ENCODE assay signal across 32 cellular contexts in the genomic region with DNA sequence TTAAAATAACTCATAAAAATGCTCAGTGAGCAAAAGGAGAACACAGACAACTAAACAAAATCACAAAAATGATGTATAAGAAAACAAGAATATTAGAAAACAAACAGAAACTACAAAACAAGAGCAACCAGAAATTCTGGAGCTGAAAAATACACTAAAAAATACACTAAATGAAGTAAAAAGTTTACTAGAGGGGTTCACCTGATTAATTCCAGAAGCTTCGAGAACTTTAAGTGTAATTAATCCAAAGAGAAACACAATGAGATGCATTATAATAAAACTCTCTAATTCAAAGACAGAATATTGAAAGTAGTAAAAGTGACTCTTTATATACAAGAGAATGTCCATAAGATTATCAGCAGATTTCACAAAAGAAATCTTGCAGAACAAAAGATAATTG.
"Had no signal": no experiment of that assay in that cellular context is flagged by ENCODE, and none has a peak within 500 bp of the region (broad histone marks: within the 10 kb centered on the region; RNA-seq: fewer than 3 reads in every experiment).

No MANE protein-coding gene starts in this region.

- H3K9me3 ChIP-seq: adrenal gland had no signal

- H3K4me1 ChIP-seq: adrenal gland, body of pancreas, breast epithelium had no signal

- FAIRE-seq: TTC549 had no signal

- H3K36me3 ChIP-seq: adrenal gland, brain microvascular endothelial cell, breast epithelium had no signal

- H3K4me3 ChIP-seq: adrenal gland, body of pancreas, breast epithelium had no signal

- DNase-seq: activated B cell treated with CpG ODN at 0.5 μM for 24 hours; activated CD4-positive, alpha-beta memory T cell treated with anti-CD3 and anti-CD28 coated beads for 36 hours; activated CD4-positive, alpha-beta T cell treated with anti-CD3 and anti-CD28 coated beads for 4 hours; activated CD4-positive, alpha-beta T cell treated with anti-CD3 and anti-CD28 coated beads, Interleukin-2, amount 10 ng/mL, durations not matched to agents 24 days and 14 days; activated CD4-positive, alpha-beta T cell treated with anti-CD3 and anti-CD28 coated beads, Interleukin-2, amount 50 U/mL, for 1 hour; activated CD4-positive, alpha-beta T cell treated with anti-CD3 and anti-CD28 coated beads, Interleukin-2, amount 50 U/mL, for 4 hours; activated CD4-positive, CD25-positive, alpha-beta regulatory T cell treated with anti-CD3 and anti-CD28 coated beads, Interleukin-2, amount 50 U/mL, for 72 hours; activated CD8-positive, alpha-beta memory T cell treated with anti-CD3 and anti-CD28 coated beads, Interleukin-2, amount 50 U/mL, for 4 hours; activated CD8-positive, alpha-beta T cell treated with anti-CD3 and anti-CD28 coated beads for 36 hours; activated effector memory CD4-positive, alpha-beta T cell treated with anti-CD3 and anti-CD28 coated beads, Interleukin-2, amount 50 U/mL, for 16 hours; activated gamma-delta T cell treated with Interleukin-2 at 50 U/mL for 16 hours; activated naive CD4-positive, alpha-beta T cell; activated naive CD4-positive, alpha-beta T cell treated with anti-CD3 and anti-CD28 coated beads for 36 hours; activated naive CD4-positive, alpha-beta T cell treated with anti-CD3 and anti-CD28 coated beads, Interleukin-2, amount 50 U/mL, for 16 hours; activated naive CD8-positive, alpha-beta T cell treated with anti-CD3 and anti-CD28 coated beads for 36 hours; activated T-cell treated with anti-CD3 and anti-CD28 coated beads for 4 hours; activated T-cell treated with anti-CD3 and anti-CD28 coated beads, Interleukin-2, amount 50 U/mL, for 1 hour; activated T-cell treated with anti-CD3 and anti-CD28 coated beads, Interleukin-2, amount 50 U/mL, for 4 hours; activated T-cell treated with anti-CD3 and anti-CD28 coated beads, Interleukin-2, amount 50 U/mL, for 72 hours; adrenal gland; amniotic stem cell; aorta; body of pancreas; brain microvascular endothelial cell; central memory CD4-positive, alpha-beta T cell; T-helper 2 cell; T-helper 9 cell had no signal

- H3K27me3 ChIP-seq: adrenal gland, body of pancreas, brain microvascular endothelial cell, breast epithelium had no signal

- ATAC-seq: activated CD8-positive, alpha-beta T cell treated with anti-CD3 and anti-CD28 coated beads for 36 hours; activated naive CD4-positive, alpha-beta T cell treated with anti-CD3 and anti-CD28 coated beads, Interleukin-2, amount 50 U/mL, for 72 hours; activated T-cell treated with anti-CD3 and anti-CD28 coated beads, Interleukin-2, amount 50 U/mL, for 4 hours; activated T-cell treated with anti-CD3 and anti-CD28 coated beads, Interleukin-2, amount 50 U/mL, for 72 hours; activated T-helper 17 cell treated with anti-CD3 and anti-CD28 coated beads, Interleukin-2, amount 50 U/mL, for 72 hours; body of pancreas had no signal

- H3K27ac ChIP-seq: adrenal gland, body of pancreas, brain microvascular endothelial cell, breast epithelium, VCaP had no signal
